ENCODE assay signal across 24 cellular contexts in genomic region chr15:58962662-58963565, GRCh38. TPM values are rescaled to one million over a fixed set of nuclear protein-coding genes. Genes with fewer than 3 reads are reported as not detected.
A peak's percentile ranks its signal among the peaks of the same experiment; 100 is the strongest.
DNase-seq lines count a peak whose midpoint lies in the region; ATAC-seq, FAIRE-seq and TF ChIP-seq lines count a peak whose summit lies in the region.
"Had no signal": no experiment of that assay in that cellular context is flagged by ENCODE, and none has a peak within 500 bp of the region (broad histone marks: within the 10 kb centered on the region; RNA-seq: fewer than 3 reads in every experiment).

No MANE protein-coding gene starts in this region.

- H3K4me1 ChIP-seq in mucosa of descending colon (ENCODE audit: low read depth): no peaks in the 10 kb centered on the region
- H3K4me1 ChIP-seq: BLaER1, parathyroid adenoma, right atrium auricular region, suprapubic skin had no signal

- H3K4me3 Mint-ChIP-seq in activated naive CD8-positive, alpha-beta T cell treated with anti-CD3 and anti-CD28 coated beads, Interleukin-2, amount 50 U/mL, for 24 hours: no peak overlapping the region
- H3K4me3 Mint-ChIP-seq: activated CD4-positive, alpha-beta memory T cell treated with anti-CD3 and anti-CD28 coated beads for 36 hours; activated naive CD8-positive, alpha-beta T cell; neural crest cell; stimulated activated memory B cell treated with anti-CD40 and anti-IgM and Interleukin-4, amounts not matched to agents 10 μg/mL and 1 μg/mL and 100 μg/mL, for 72 hours; T-helper 17 cell had no signal

- H3K9me3 Mint-ChIP-seq in activated naive CD8-positive, alpha-beta T cell treated with anti-CD3 and anti-CD28 coated beads, Interleukin-2, amount 50 U/mL, for 24 hours: no peaks in the 10 kb centered on the region
- H3K9me3 Mint-ChIP-seq: activated CD4-positive, alpha-beta memory T cell treated with anti-CD3 and anti-CD28 coated beads for 36 hours; neural crest cell; stimulated activated memory B cell treated with anti-CD40 and anti-IgM and Interleukin-4, amounts not matched to agents 10 μg/mL and 1 μg/mL and 100 μg/mL, for 72 hours had no signal

- no peaks in the 10 kb centered on the region for H3K4me1 Mint-ChIP-seq in activated naive CD8-positive, alpha-beta T cell treated with anti-CD3 and anti-CD28 coated beads, Interleukin-2, amount 50 U/mL, for 24 hours
- H3K4me1 Mint-ChIP-seq: neural crest cell; stimulated activated memory B cell treated with anti-CD40 and anti-IgM and Interleukin-4, amounts not matched to agents 10 μg/mL and 1 μg/mL and 100 μg/mL, for 72 hours had no signal

- peak; percentile 74 for ATAC-seq in mucosa of descending colon
- ATAC-seq in activated naive CD8-positive, alpha-beta T cell treated with anti-CD3 and anti-CD28 coated beads, Interleukin-2, amount 50 U/mL, for 24 hours: no peak
- no peak for ATAC-seq in HG03520 (IDR thresholded peaks at IDR 0.05; ENCODE audit: unreplicated experiment)
- ATAC-seq in HG03196 (IDR thresholded peaks at IDR 0.05; ENCODE audit: unreplicated experiment): no peak
- ATAC-seq: stimulated activated memory B cell treated with anti-CD40 and anti-IgM and Interleukin-4, amounts not matched to agents 10 μg/mL and 1 μg/mL and 100 μg/mL, for 72 hours; T-helper 17 cell had no signal

- TF ChIP-seq CTCF in bronchial epithelial cell (IDR thresholded peaks at IDR 0.05; ENCODE audit: insufficient read depth, low read length, severe bottlenecking) (no peak), mucosa of descending colon (IDR thresholded peaks at IDR 0.05) (no peak)

- H3K27me3 Mint-ChIP-seq in activated naive CD8-positive, alpha-beta T cell treated with anti-CD3 and anti-CD28 coated beads, Interleukin-2, amount 50 U/mL, for 24 hours: no peaks in the 10 kb centered on the region
- H3K27me3 Mint-ChIP-seq: activated CD4-positive, alpha-beta memory T cell treated with anti-CD3 and anti-CD28 coated beads for 36 hours; activated naive CD8-positive, alpha-beta T cell; stimulated activated memory B cell treated with anti-CD40 and anti-IgM and Interleukin-4, amounts not matched to agents 10 μg/mL and 1 μg/mL and 100 μg/mL, for 72 hours; T-helper 17 cell had no signal

- H3K4me3 ChIP-seq in bronchial epithelial cell (ENCODE audit: low read depth, low read length) (no peak overlapping the region), mucosa of descending colon (no peak overlapping the region)
- H3K4me3 ChIP-seq: BLaER1, right atrium auricular region, suprapubic skin had no signal

- intact Hi-C loops in mucosa of descending colon (cut with DNase I, micrococcal nuclease): no loop called here

- H3K36me3 Mint-ChIP-seq in activated naive CD8-positive, alpha-beta T cell treated with anti-CD3 and anti-CD28 coated beads, Interleukin-2, amount 50 U/mL, for 24 hours (ENCODE audit: low read depth): no peaks in the 10 kb centered on the region
- H3K36me3 Mint-ChIP-seq: activated CD4-positive, alpha-beta memory T cell treated with anti-CD3 and anti-CD28 coated beads for 36 hours; activated naive CD8-positive, alpha-beta T cell; stimulated activated memory B cell treated with anti-CD40 and anti-IgM and Interleukin-4, amounts not matched to agents 10 μg/mL and 1 μg/mL and 100 μg/mL, for 72 hours had no signal

- H3K27me3 ChIP-seq in bronchial epithelial cell (ENCODE audit: control insufficient read depth, insufficient read depth, low read length): no peaks in the 10 kb centered on the region
- H3K27me3 ChIP-seq: BLaER1, right atrium auricular region, suprapubic skin had no signal

- no peaks in the 10 kb centered on the region for H3K9me3 ChIP-seq in mucosa of descending colon
- H3K9me3 ChIP-seq: BLaER1, right atrium auricular region, suprapubic skin had no signal

- H3K36me3 ChIP-seq in bronchial epithelial cell (ENCODE audit: control insufficient read depth, insufficient read depth, low read length) (no peaks in the 10 kb centered on the region), mucosa of descending colon (ENCODE audit: low read depth) (no peaks in the 10 kb centered on the region)
- H3K36me3 ChIP-seq: BLaER1, right atrium auricular region, suprapubic skin had no signal

- no peak for FAIRE-seq in bronchial epithelial cell (lab: Jason Lieb, UNC)

- H3K27ac Mint-ChIP-seq in activated naive CD8-positive, alpha-beta T cell treated with anti-CD3 and anti-CD28 coated beads, Interleukin-2, amount 50 U/mL, for 24 hours: no peak overlapping the region
- H3K27ac Mint-ChIP-seq: activated CD4-positive, alpha-beta memory T cell treated with anti-CD3 and anti-CD28 coated beads for 36 hours; activated naive CD8-positive, alpha-beta T cell; stimulated activated memory B cell treated with anti-CD40 and anti-IgM and Interleukin-4, amounts not matched to agents 10 μg/mL and 1 μg/mL and 100 μg/mL, for 72 hours; T-helper 17 cell had no signal

- peak; percentile 50 for DNase-seq in EL
- peak; percentile 39 for DNase-seq in NCI-H226
- peak; percentile 32 for DNase-seq in bronchial epithelial cell (ENCODE audit: low read depth)
- DNase-seq in mucosa of descending colon: no peak
- no peak for DNase-seq in activated naive CD8-positive, alpha-beta T cell treated with anti-CD3 and anti-CD28 coated beads, Interleukin-2, amount 50 U/mL, for 24 hours
- no peak for DNase-seq in NK-92 (lab: John Stamatoyannopoulos, UW; ENCODE audit: unreplicated experiment)
- DNase-seq: activated CD4-positive, alpha-beta memory T cell treated with anti-CD3 and anti-CD28 coated beads for 36 hours; activated CD4-positive, CD25-positive, alpha-beta regulatory T cell treated with anti-CD3 and anti-CD28 coated beads, Interleukin-2, amount 50 U/mL, for 72 hours; activated CD8-positive, alpha-beta memory T cell treated with anti-CD3 and anti-CD28 coated beads, Interleukin-2, amount 50 U/mL, for 4 hours; kidney glomerular epithelial cell; NCI-H1105 treated with DMSO at 0.1 percent for 48 hours; NCI-H2029; RPMI8226; stimulated activated CD4-positive, alpha-beta T cell treated with anti-CD3 and anti-CD28 coated beads, Interleukin-4, amount 100 ng/mL, for 4 hours; T-helper 17 cell had no signal

RNA-seq across cellular contexts. Expression of gene RNF111, which starts 24.5 kb away (rescaled TPM):
- 14.5 and 15.2 TPM in 2 replicates for total RNA-seq in bronchial epithelial cell
- 10 to 100 TPM; 25.7 to 39.6 (median 37.8) TPM for total RNA-seq in mucosa of descending colon

RNA-seq across cellular contexts. Expression of gene SLTM, which starts 29.4 kb away (rescaled TPM):
- total RNA-seq in bronchial epithelial cell: 102 and 156 TPM in 2 replicates
- 10 to 100 TPM; 75.6 to 94.7 (median 82.8) TPM for total RNA-seq in mucosa of descending colon

Comparison
In these comparisons a context has a peak if more than half of its experiments do, and no peak if none do; other contexts are left out.
1. DNase-seq: peak in EL (single experiment), NCI-H226 (single experiment) and bronchial epithelial cell (single experiment); none in mucosa of descending colon (0 of 3), activated naive CD8-positive, alpha-beta T cell treated with anti-CD3 and anti-CD28 coated beads, Interleukin-2, amount 50 U/mL, for 24 hours (single experiment) and NK-92 (single experiment).